ENCODE assay signal across 1 cellular context in the genomic region with DNA sequence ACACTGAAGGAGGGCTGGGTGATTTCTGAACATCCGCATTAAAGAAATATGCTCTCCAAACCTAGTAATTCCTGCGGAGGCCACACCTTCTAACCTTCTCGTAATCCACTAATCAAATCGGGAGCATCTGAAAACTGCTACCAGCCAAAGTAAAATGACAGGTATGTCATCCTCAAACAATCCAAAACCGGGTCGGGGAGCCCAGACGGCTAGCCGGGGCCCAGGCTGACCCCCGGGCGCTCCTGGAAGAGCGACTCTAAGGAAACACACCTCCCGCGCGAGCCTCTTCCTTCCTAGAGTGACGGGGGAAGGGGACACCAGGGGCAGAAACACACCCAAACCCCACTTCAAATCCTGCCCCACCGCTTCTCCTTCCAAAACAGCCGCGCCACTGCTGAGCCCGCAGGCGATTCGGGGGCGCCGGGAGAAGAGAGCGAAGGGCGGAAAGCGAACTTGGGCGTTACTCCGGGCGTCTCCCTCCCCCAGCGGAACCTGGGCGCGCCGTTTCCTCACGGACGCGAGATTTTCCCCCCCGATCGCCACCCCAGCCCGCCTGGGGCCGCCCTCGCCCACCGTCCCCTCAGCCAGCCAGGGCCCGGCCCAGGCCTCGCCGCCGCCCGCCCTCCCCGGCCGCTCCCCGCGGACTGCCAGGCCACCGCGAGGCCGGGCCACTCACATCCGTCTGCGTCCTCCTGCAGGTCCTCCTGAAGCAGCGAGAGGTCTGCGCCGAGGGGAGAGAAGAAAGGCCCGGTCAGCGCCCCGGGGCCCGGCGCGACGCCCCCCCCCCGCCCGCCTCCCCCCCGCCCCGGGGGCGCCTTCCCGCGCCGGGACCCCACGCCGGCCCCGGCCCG.
TF ChIP-seq lines count a peak whose summit lies in the region.

No MANE protein-coding gene starts in this region.

TF ChIP-seq in WTC11, 78 proteins besides CTCF, POLR2A, EP300 and RAD21 (continued from another document):
- TF ChIP-seq, protein P1, sequence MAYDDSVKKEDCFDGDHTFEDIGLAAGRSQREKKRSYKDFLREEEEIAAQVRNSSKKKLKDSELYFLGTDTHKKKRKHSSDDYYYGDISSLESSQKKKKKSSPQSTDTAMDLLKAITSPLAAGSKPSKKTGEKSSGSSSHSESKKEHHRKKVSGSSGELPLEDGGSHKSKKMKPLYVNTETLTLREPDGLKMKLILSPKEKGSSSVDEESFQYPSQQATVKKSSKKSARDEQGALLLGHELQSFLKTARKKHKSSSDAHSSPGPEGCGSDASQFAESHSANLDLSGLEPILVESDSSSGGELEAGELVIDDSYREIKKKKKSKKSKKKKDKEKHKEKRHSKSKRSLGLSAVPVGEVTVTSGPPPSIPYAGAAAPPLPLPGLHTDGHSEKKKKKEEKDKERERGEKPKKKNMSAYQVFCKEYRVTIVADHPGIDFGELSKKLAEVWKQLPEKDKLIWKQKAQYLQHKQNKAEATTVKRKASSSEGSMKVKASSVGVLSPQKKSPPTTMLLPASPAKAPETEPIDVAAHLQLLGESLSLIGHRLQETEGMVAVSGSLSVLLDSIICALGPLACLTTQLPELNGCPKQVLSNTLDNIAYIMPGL (CRISPR knock-in tag; IDR thresholded peaks at IDR 0.05): 0 out of 2 replicates have a peak, but pooled peaks have one; percentile 27
- TF ChIP-seq, protein P2, sequence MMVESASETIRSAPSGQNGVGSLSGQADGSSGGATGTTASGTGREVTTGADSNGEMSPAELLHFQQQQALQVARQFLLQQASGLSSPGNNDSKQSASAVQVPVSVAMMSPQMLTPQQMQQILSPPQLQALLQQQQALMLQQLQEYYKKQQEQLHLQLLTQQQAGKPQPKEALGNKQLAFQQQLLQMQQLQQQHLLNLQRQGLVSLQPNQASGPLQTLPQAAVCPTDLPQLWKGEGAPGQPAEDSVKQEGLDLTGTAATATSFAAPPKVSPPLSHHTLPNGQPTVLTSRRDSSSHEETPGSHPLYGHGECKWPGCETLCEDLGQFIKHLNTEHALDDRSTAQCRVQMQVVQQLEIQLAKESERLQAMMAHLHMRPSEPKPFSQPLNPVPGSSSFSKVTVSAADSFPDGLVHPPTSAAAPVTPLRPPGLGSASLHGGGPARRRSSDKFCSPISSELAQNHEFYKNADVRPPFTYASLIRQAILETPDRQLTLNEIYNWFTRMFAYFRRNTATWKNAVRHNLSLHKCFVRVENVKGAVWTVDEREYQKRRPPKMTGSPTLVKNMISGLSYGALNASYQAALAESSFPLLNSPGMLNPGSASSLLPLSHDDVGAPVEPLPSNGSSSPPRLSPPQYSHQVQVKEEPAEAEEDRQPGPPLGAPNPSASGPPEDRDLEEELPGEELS (CRISPR knock-in tag; IDR thresholded peaks at IDR 0.05): 0 out of 2 replicates have a peak, but pooled peaks have one; percentile 44
